In genomic region chr9:78563269-78563668, GRCh38 we compare ENCODE assay signal across 1 cellular context.
TF ChIP-seq lines count a peak whose summit lies in the region.

No MANE protein-coding gene starts in this region.

TF ChIP-seq in WTC11, 78 proteins besides CTCF, POLR2A, EP300 and RAD21 (continued from another document):
- TF ChIP-seq ARID4B (CRISPR knock-in tag; IDR thresholded peaks at IDR 0.05; ENCODE audit: borderline replicate concordance) (no peak), ZNF396 (CRISPR knock-in tag; IDR thresholded peaks at IDR 0.05; ENCODE audit: borderline replicate concordance) (no peak), ATF6 (CRISPR knock-in tag; IDR thresholded peaks at IDR 0.05) (no peak), TEAD4 (CRISPR knock-in tag; IDR thresholded peaks at IDR 0.05) (no peak), ZNF263 (CRISPR knock-in tag; IDR thresholded peaks at IDR 0.05; ENCODE audit: low read depth) (no peak), MLX (CRISPR knock-in tag; IDR thresholded peaks at IDR 0.05) (no peak), NR1H2 (CRISPR knock-in tag; IDR thresholded peaks at IDR 0.05) (no peak)
